ENCODE assay signal across 1 cellular context in genomic region chr16:8931864-8932263, GRCh38.
TF ChIP-seq lines count a peak whose summit lies in the region.

No MANE protein-coding gene starts in this region.

TF ChIP-seq in HEK293, 187 proteins besides CTCF, POLR2A, EP300 and RAD21 (continued from another document):
- TF ChIP-seq ZNF513 (tag by site-specific recombination; IDR thresholded peaks at IDR 0.05) (no peak), ZNF707 (tag by site-specific recombination; IDR thresholded peaks at IDR 0.05) (no peak), ZBTB8A (tag by site-specific recombination; IDR thresholded peaks at IDR 0.05) (no peak), ZNF518A (tag by site-specific recombination; conservative IDR thresholded peaks at IDR 0.05; ENCODE audit: low read depth) (no peak), ZEB2 (tag by site-specific recombination; IDR thresholded peaks at IDR 0.05) (peak; percentile 41; the same call in 1 of the 2 replicates), INSM2 (tag by site-specific recombination; IDR thresholded peaks at IDR 0.05) (0 out of 2 replicates have a peak, but pooled peaks have one; percentile 11), BCL6B (tag by site-specific recombination; IDR thresholded peaks at IDR 0.05) (peak; percentile 70; the same call in 1 of the 2 replicates)
TF ChIP-seq in HEK293: peak in this region for 12.
